8 cellular contexts compared by ENCODE assay signal in genomic region chr11:67436459-67437081, GRCh38. TPM values are rescaled to one million over a fixed set of nuclear protein-coding genes. Genes with fewer than 3 reads are reported as not detected.
DNase-seq lines count a peak whose midpoint lies in the region; ATAC-seq and TF ChIP-seq lines count a peak whose summit lies in the region.

No MANE protein-coding gene starts in this region.

- peak in 1 of 2 donors; percentile 10 for ATAC-seq in lower lobe of right lung

- peak overlapping the region; percentile 98 for H3K27ac ChIP-seq in HL-60 (replicated peaks)
- peak overlapping the region; percentile 58 for H3K27ac ChIP-seq in lower lobe of right lung
- H3K27ac ChIP-seq in transverse colon: peak overlapping the region; percentile 72 to 83 (median 74)

- no peak for TF ChIP-seq EP300 in transverse colon (IDR thresholded peaks at IDR 0.05; ENCODE audit: low read depth)

- peak; percentile 91 for DNase-seq in GM13976 (ENCODE audit: low spot score)
- DNase-seq in HL-60 (ENCODE audit: low read depth in 1 of 2, low spot score in 1 of 2): peak; percentile 73 to 94
- DNase-seq in activated CD8-positive, alpha-beta memory T cell treated with anti-CD3 and anti-CD28 coated beads, Interleukin-2, amount 50 U/mL, for 4 hours: peak; percentile 65
- DNase-seq in lower lobe of right lung: no peak
- DNase-seq in transverse colon: peak; percentile 78
- DNase-seq in NCI-H748 (lab: John Stamatoyannopoulos, UW; ENCODE audit: unreplicated experiment): no peak
- no peak for DNase-seq in T1000 (lab: John Stamatoyannopoulos, UW)
- DNase-seq in medulla oblongata (ENCODE audit: extremely low spot score): no peak

- peak overlapping the region; percentile 58 for H3K4me3 ChIP-seq in HL-60 (replicated peaks; ENCODE audit: insufficient read depth, low read length)
- peak overlapping the region; percentile 50 for H3K4me3 ChIP-seq in lower lobe of right lung
- peak overlapping the region in 2 of 4 donors; percentile 15 to 41 for H3K4me3 ChIP-seq in transverse colon

- H3K36me3 ChIP-seq in lower lobe of right lung (peaks cover 89% of the 10 kb centered on the region), transverse colon (peaks cover 0 to 20% (median 5%) of the 10 kb centered on the region in 4 donors)

- WGBS in transverse colon (ENCODE audit: low coverage in 1 of 2), 2 donors: 44 to 45% methylated on average over 6 of the region's 6 CpGs

- intact Hi-C loops in lower lobe of right lung (cut with DNase I) (no loop called here), transverse colon (cut with DNase I; ENCODE audit: low total_unique reads) (no loop called here)

- in situ Hi-C loops in GM13976 (cut with MboI; ENCODE audit: low sequenced_read_pairs, unreplicated experiment) (no loop called here), transverse colon (cut with MboI; ENCODE audit: low pct_ligation_motif_present in 1 of 4, low pct_unique_long_range_greater_than_20kb in 1 of 4, low sequenced_read_pairs in 3 of 4) (no loop called here)

- no peak for TF ChIP-seq POLR2A in transverse colon (IDR thresholded peaks at IDR 0.05)

- TF ChIP-seq CTCF in GM13976 (IDR thresholded peaks at IDR 0.05; ENCODE audit: borderline replicate concordance, control extremely low read depth, extremely low read depth, insufficient read depth, missing control alignments) (no peak), HL-60 (IDR thresholded peaks at IDR 0.05; ENCODE audit: insufficient read depth, low read length) (no peak), lower lobe of right lung (IDR thresholded peaks at IDR 0.05) (no peak), transverse colon (IDR thresholded peaks at IDR 0.05) (no peak)

- peaks cover 23% of the 10 kb centered on the region for H3K4me1 ChIP-seq in lower lobe of right lung
- H3K4me1 ChIP-seq in transverse colon: peaks cover 0 to 27% (median 12%) of the 10 kb centered on the region in 4 donors

- H3K27me3 ChIP-seq in HL-60 (ENCODE audit: insufficient read depth, poor library complexity, severe bottlenecking): no peaks in the 10 kb centered on the region
- H3K27me3 ChIP-seq in lower lobe of right lung (ENCODE audit: low read depth): no peaks in the 10 kb centered on the region
- H3K27me3 ChIP-seq in transverse colon: no peaks in the 10 kb centered on the region

- H3K9me3 ChIP-seq in lower lobe of right lung: no peaks in the 10 kb centered on the region
- no peaks in the 10 kb centered on the region for H3K9me3 ChIP-seq in transverse colon

RNA-seq across cellular contexts. Expression of gene PTPRCAP, which starts 0.9 kb away (rescaled TPM):
- total RNA-seq in lower lobe of right lung: 15.7 TPM
- total RNA-seq in transverse colon: 10 to 100 TPM; 13.2 to 78.9 (median 53.9) TPM

RNA-seq across cellular contexts. Expression of gene CORO1B, which starts 6.7 kb away (rescaled TPM):
- 150 TPM for total RNA-seq in lower lobe of right lung
- 100 to 1,000 TPM in 3 of 4 donors, 10 to 100 TPM in 1; 72.6 to 204 (median 151) TPM for total RNA-seq in transverse colon

RNA-seq across cellular contexts. Expression of gene RPS6KB2, which starts 8.3 kb away (rescaled TPM):
- total RNA-seq in lower lobe of right lung (42.1 TPM), transverse colon (100 to 1,000 TPM in 1 of 4 donors, 10 to 100 TPM in 3; 53.5 to 108 (median 75.9) TPM)

RNA-seq across cellular contexts. Expression of gene GPR152, which starts 16.0 kb away (rescaled TPM):
- total RNA-seq in lower lobe of right lung (not detected), transverse colon (not detected)

RNA-seq across cellular contexts. Expression of gene CABP4, which starts 18.6 kb away (rescaled TPM):
- total RNA-seq in lower lobe of right lung (4.0 TPM), transverse colon (1 to 10 TPM in 2 of 4 donors, not detected in 2; 1.2 to 2.2 TPM)

Comparison
In these comparisons a context has a peak if more than half of its experiments do, and no peak if none do; other contexts are left out.
1. DNase-seq: peak in GM13976 (single experiment), HL-60 (2 of 2), activated CD8-positive, alpha-beta memory T cell treated with anti-CD3 and anti-CD28 coated beads, Interleukin-2, amount 50 U/mL, for 4 hours (single experiment) and transverse colon (single experiment); none in lower lobe of right lung (single experiment), NCI-H748 (single experiment), T1000 (single experiment) and medulla oblongata (single experiment).
2. Peak in every context shown above with its lines, with median percentiles within 50 percentile points of each other: H3K27ac ChIP-seq.